In the genomic region with DNA sequence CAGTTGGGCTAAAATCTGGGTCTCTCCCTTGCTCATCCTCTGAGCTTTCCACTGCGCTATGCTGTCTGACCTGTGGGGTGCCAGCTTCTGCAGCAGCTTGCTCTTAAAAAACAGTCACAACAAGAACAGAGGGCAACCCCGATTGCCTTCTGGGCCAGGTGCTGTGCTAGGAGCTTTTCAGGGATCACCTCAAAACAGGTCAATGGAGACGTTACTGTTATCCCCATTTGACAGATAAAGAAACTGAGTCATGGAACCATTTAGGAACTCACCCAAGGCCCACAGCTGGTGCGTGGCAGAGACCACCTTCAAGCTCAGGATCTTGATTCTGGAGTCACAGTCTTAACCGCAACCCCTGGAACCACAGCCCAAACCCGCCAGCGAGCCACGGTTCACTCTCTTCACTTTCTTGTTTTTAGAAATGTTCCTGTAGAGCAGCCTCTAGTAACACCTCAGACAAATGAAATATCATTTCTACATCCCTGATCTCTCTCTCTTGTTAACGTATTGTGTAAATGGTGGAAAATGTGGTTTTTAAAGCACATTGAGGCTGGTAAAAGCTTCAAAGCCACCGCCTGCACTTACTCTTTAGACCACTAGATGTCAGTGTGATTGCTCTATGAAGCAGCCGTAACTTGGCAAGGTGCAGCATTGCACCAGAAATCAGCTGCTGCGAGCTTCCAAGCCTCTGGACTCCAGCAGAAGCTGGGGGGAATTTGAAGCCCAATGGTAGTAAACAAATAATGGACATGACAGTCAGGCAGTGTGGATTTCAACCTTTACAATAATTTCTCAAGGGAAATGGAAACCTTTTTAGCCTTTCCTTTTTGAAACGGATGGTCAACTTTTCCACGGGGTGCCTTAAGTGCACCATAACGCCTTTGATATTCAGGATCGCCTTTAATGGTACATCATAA, we compare ENCODE assay signal across 8 cellular contexts. TPM values are rescaled to one million over a fixed set of nuclear protein-coding genes. Genes with fewer than 3 reads are reported as not detected.
DNase-seq lines count a peak whose midpoint lies in the region; ATAC-seq and TF ChIP-seq lines count a peak whose summit lies in the region.

No MANE protein-coding gene starts in this region.

- DNase-seq in NCI-H82 treated with DMSO at 0.1 percent for 48 hours (lab: John Stamatoyannopoulos, UW; ENCODE audit: unreplicated experiment) (peak; percentile 7), lung microvascular endothelial cell (ENCODE audit: low read depth in 2 of 2) (peak; percentile 78 to 85)
- peak; percentile 87 for DNase-seq in activated CD4-positive, alpha-beta memory T cell treated with anti-CD3 and anti-CD28 coated beads for 36 hours
- peak; percentile 47 for DNase-seq in stimulated activated CD8-positive, alpha-beta memory T cell treated with anti-CD3 and anti-CD28 coated beads, Interleukin-12 subunit alpha, Interleukin-12 subunit beta, amount 100 ng/mL, for 24 hours (ENCODE audit: extremely low read depth)

- H3K36me3 ChIP-seq in duodenal mucosa (ENCODE audit: control insufficient read depth in 1 of 2, insufficient read depth in 2 of 2, low read length in 2 of 2), result no peaks in the 10 kb centered on the region

- H3K9ac ChIP-seq in duodenal mucosa (ENCODE audit: low read depth in 1 of 2, low read length in 2 of 2), result peak overlapping the region in 1 of 2 donors; percentile 28

- H3K4me1 ChIP-seq in duodenal mucosa (ENCODE audit: control insufficient read depth in 1 of 2, insufficient read depth in 2 of 2, low read length in 2 of 2), result peaks cover 5 to 10% of the 10 kb centered on the region in 2 donors

- H3K36me3 Mint-ChIP-seq in activated CD4-positive, alpha-beta memory T cell treated with anti-CD3 and anti-CD28 coated beads for 36 hours, result no peaks in the 10 kb centered on the region

- POLR2A ChIA-PET in activated CD4-positive, alpha-beta memory T cell treated with anti-CD3 and anti-CD28 coated beads for 36 hours (lab: Charles Lee), result interaction anchor here (0.7 to 2.5 kb wide), 12 partner anchors 9 to 96 kb away, joined by 3 to 17 read pairs (median 3); no protein-coding TSS in a partner anchor

- H3K27ac ChIP-seq in C4-2B (no peak overlapping the region), duodenal mucosa (ENCODE audit: low read depth, low read length) (no peak overlapping the region)

- intact Hi-C loops in activated CD4-positive, alpha-beta memory T cell treated with anti-CD3 and anti-CD28 coated beads for 36 hours (cut with micrococcal nuclease), result loop anchor here (1.0 to 2.0 kb wide), 7 partner anchors 15 to 329 kb away; no protein-coding TSS in a partner anchor

- peaks cover 69% of the 10 kb centered on the region for H3K4me1 Mint-ChIP-seq in activated CD4-positive, alpha-beta memory T cell treated with anti-CD3 and anti-CD28 coated beads for 36 hours (ENCODE audit: low read depth)

- H3K9me3 Mint-ChIP-seq in activated CD4-positive, alpha-beta memory T cell treated with anti-CD3 and anti-CD28 coated beads for 36 hours, result no peaks in the 10 kb centered on the region

- H3K27me3 Mint-ChIP-seq in activated CD4-positive, alpha-beta memory T cell treated with anti-CD3 and anti-CD28 coated beads for 36 hours, result no peaks in the 10 kb centered on the region

- TF ChIP-seq CTCF in C4-2B (conservative IDR thresholded peaks at IDR 0.05), result peak; percentile 96

- H3K27ac Mint-ChIP-seq in activated CD4-positive, alpha-beta memory T cell treated with anti-CD3 and anti-CD28 coated beads for 36 hours, result peak overlapping the region; percentile 96

- H3K4me3 ChIP-seq in duodenal mucosa (ENCODE audit: low read depth in 1 of 2, low read length in 2 of 2), result peak overlapping the region; percentile 5 to 24

- H3K9me3 ChIP-seq in duodenal mucosa (ENCODE audit: control insufficient read depth in 1 of 2, low read length in 2 of 2), result no peaks in the 10 kb centered on the region

- H3K27me3 ChIP-seq in duodenal mucosa (ENCODE audit: control insufficient read depth in 1 of 2, insufficient read depth in 2 of 2, low read length in 2 of 2), result no peaks in the 10 kb centered on the region

- ATAC-seq in GM19328 (IDR thresholded peaks at IDR 0.05; ENCODE audit: unreplicated experiment) (peak; percentile 85), HG03520 (IDR thresholded peaks at IDR 0.05; ENCODE audit: unreplicated experiment) (peak; percentile 75)

- peak overlapping the region; percentile 83 for H3K4me3 Mint-ChIP-seq in activated CD4-positive, alpha-beta memory T cell treated with anti-CD3 and anti-CD28 coated beads for 36 hours

- CTCF ChIA-PET in activated CD4-positive, alpha-beta memory T cell treated with anti-CD3 and anti-CD28 coated beads for 36 hours (lab: Charles Lee), result interaction anchor here (0.5 to 6.9 kb wide), 59 partner anchors 8 to 1462 kb away, joined by 3 to 195 read pairs (median 6); partner anchors contain the start of gene PTGER4

RNA-seq across cellular contexts. Expression of gene FYB1, which starts 1.7 kb away (rescaled TPM):
- total RNA-seq in activated CD4-positive, alpha-beta memory T cell treated with anti-CD3 and anti-CD28 coated beads for 36 hours, result 100 to 1,000 TPM; 105 to 106 TPM
- not detected in 2 replicates for total RNA-seq in lung microvascular endothelial cell

Comparison
In these comparisons a context has a peak if more than half of its experiments do, and no peak if none do; other contexts are left out.
1. DNase-seq: peak in every context shown above with its lines; median percentile 87 in activated CD4-positive, alpha-beta memory T cell treated with anti-CD3 and anti-CD28 coated beads for 36 hours; 82 in lung microvascular endothelial cell; 47 in stimulated activated CD8-positive, alpha-beta memory T cell treated with anti-CD3 and anti-CD28 coated beads, Interleukin-12 subunit alpha, Interleukin-12 subunit beta, amount 100 ng/mL, for 24 hours; 7 in NCI-H82 treated with DMSO at 0.1 percent for 48 hours.
2. RNA of gene FYB1, which starts 1.7 kb away (total RNA-seq): 105 to 106 TPM in activated CD4-positive, alpha-beta memory T cell treated with anti-CD3 and anti-CD28 coated beads for 36 hours; not detected in lung microvascular endothelial cell; every median in the first group is over 100 times any median in the second.